In the genomic region with DNA sequence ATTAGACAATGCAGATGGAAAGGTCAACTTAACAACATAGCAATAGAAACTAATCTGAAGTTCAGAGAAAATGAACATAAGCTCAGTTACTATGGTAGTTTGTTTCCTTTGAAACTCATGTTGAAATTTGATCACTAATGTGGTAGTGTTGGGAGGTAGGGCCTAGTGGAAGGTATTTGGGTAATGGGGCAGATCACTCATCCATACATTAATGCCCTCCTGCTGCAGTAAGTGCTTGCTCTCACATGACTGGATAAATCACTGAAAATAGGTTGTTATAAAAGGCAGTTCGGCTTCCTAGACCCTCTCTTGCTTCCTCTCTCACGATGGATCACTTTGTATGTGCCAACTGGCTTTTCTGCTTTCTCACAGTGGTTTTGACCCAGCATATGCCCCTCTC, we compare ENCODE assay signal across 26 cellular contexts.
DNase-seq lines count a peak whose midpoint lies in the region; ATAC-seq lines count a peak whose summit lies in the region.
"Had no signal": no experiment of that assay in that cellular context is flagged by ENCODE, and none has a peak within 500 bp of the region (broad histone marks: within the 10 kb centered on the region; RNA-seq: fewer than 3 reads in every experiment).

No MANE protein-coding gene starts in this region.

- ATAC-seq in HG02759 (IDR thresholded peaks at IDR 0.05; ENCODE audit: unreplicated experiment) = no peak
- no peak for ATAC-seq in GM19467 (IDR thresholded peaks at IDR 0.05; ENCODE audit: unreplicated experiment)
- no peak for ATAC-seq in HG02970 (IDR thresholded peaks at IDR 0.05; ENCODE audit: low FRiP score, unreplicated experiment)
- ATAC-seq: mucosa of descending colon; stimulated activated naive B cell treated with anti-CD40 and anti-IgM and Interleukin-4, amounts not matched to agents 10 μg/mL and 1 μg/mL and 100 μg/mL, for 72 hours had no signal

- H3K4me3 ChIP-seq in iPS DF 6.9 (ENCODE audit: low read length) = no peak overlapping the region
- H3K4me3 ChIP-seq: cardiac muscle cell, MG63, mucosa of descending colon, skin epidermis, vagina had no signal

- H3K27me3 ChIP-seq in iPS DF 6.9 (ENCODE audit: control insufficient read depth, insufficient read depth, low read length) = no peaks in the 10 kb centered on the region
- H3K27me3 ChIP-seq: cardiac muscle cell, MG63, vagina had no signal

- WGBS in iPS DF 6.9 (ENCODE audit: insufficient coverage, insufficient read length) = no CpG with 5 or more reads among the region's 2 CpGs

- H3K27ac ChIP-seq in iPS DF 6.9 (ENCODE audit: low read length) = no peak overlapping the region
- H3K27ac ChIP-seq: cardiac muscle cell, skin epidermis, vagina had no signal

- no peaks in the 10 kb centered on the region for H3K9me3 ChIP-seq in iPS DF 6.9 (ENCODE audit: control insufficient read depth, insufficient read depth, low read length)
- H3K9me3 ChIP-seq: MG63, mucosa of descending colon, vagina had no signal

- no peaks in the 10 kb centered on the region for H3K4me1 ChIP-seq in iPS DF 6.9 (ENCODE audit: control insufficient read depth, insufficient read depth, low read length)
- H3K4me1 ChIP-seq: vagina had no signal

- DNase-seq in COR-L47 (lab: John Stamatoyannopoulos, UW) = peak; percentile 27
- DNase-seq in NCI-H128 (lab: John Stamatoyannopoulos, UW; ENCODE audit: unreplicated experiment) = peak; percentile 8
- peak; percentile 38 for DNase-seq in NCI-H748 treated with DMSO at 0.1 percent for 48 hours (lab: John Stamatoyannopoulos, UW)
- DNase-seq in iPS DF 6.9 (ENCODE audit: low read depth, low spot score) = peak; percentile 1
- DNase-seq in GOT3 (lab: John Stamatoyannopoulos, UW) = no peak
- DNase-seq: ACHN; activated CD4-positive, alpha-beta T cell treated with anti-CD3 and anti-CD28 coated beads for 48 hours; activated naive CD4-positive, alpha-beta T cell treated with anti-CD3 and anti-CD28 coated beads for 36 hours; activated T-cell treated with anti-CD3 and anti-CD28 coated beads, Interleukin-2, amount 50 U/mL, for 48 hours; amniotic stem cell; C1 segment of cervical spinal cord; EL; H7; head of caudate nucleus; immature natural killer cell; MG63; mucosa of descending colon; NCI-H2029; stimulated activated CD4-positive, alpha-beta T cell treated with anti-CD3 and anti-CD28 coated beads, Interleukin-2, amount 100 ng/mL, for 24 hours; stimulated activated naive B cell treated with anti-CD40 and anti-IgM and Interleukin-4, amounts not matched to agents 10 μg/mL and 1 μg/mL and 100 μg/mL, for 72 hours had no signal

- H3K36me3 ChIP-seq in iPS DF 6.9 (ENCODE audit: control insufficient read depth, insufficient read depth, low read length) = no peaks in the 10 kb centered on the region
- H3K36me3 ChIP-seq: cardiac muscle cell, MG63, vagina had no signal
